ENCODE assay signal across 15 cellular contexts in the genomic region with DNA sequence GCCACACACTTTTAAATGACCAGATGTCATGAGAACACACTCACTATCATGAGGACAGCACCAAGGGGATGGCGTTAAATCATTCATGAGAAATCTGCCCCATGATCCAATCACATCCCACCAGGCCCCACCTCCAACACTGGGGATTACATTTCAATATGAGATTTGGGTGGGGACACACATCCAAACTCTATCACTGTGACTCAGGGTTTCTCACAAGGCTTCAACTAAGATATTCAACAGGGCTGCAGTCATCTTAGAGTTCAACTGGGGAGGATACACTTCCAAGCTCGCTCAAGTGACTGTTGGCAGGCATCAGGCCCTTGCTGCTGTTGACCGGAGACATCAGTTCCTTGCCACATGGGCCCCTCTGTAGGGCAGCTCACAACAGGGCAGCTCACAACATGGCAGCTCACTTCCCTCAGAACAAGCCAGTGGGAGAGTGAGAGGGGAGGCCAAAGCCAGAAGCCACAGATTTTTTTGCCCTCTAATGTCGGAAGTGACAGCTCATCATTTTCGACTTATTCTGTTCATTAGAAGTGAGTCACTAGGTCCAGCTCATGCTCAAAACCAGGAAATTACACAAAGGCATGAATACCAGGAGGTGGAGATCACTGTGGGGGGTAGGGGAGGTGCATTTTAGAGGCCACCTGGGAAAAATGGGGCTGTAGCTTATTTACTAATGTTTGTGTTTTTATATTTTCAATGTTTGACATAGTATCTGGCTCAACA. TPM values are rescaled to one million over a fixed set of nuclear protein-coding genes. Genes with fewer than 3 reads are reported as not detected.
DNase-seq lines count a peak whose midpoint lies in the region; ATAC-seq and TF ChIP-seq lines count a peak whose summit lies in the region.
"Had no signal": no experiment of that assay in that cellular context is flagged by ENCODE, and none has a peak within 500 bp of the region (broad histone marks: within the 10 kb centered on the region; RNA-seq: fewer than 3 reads in every experiment).

No MANE protein-coding gene starts in this region.

- CTCF ChIA-PET in PC-9 (lab: Charles Lee), result no interaction called here

- POLR2A ChIA-PET in PC-9 (lab: Charles Lee; ENCODE audit: unreplicated experiment), result interaction anchor here (0.6 kb wide), 2 partner anchors 42 to 168 kb away, joined by 3 to 8 read pairs; no protein-coding TSS in a partner anchor

- DNase-seq in ELR (ENCODE audit: low read depth), result peak; percentile 97
- peak; percentile 42 to 85 for DNase-seq in PC-9
- peak; percentile 75 for DNase-seq in epithelial cell of proximal tubule (ENCODE audit: low read depth)
- peak; percentile 21 for DNase-seq in retinal pigment epithelial cell (ENCODE audit: low read depth)
- DNase-seq in NCI-H1105 (lab: John Stamatoyannopoulos, UW), result no peak
- DNase-seq in islet precursor cell, result no peak
- DNase-seq: activated T-cell treated with anti-CD3 and anti-CD28 coated beads, Interleukin-2, amount 50 U/mL, for 1 hour; cerebellar nuclear complex; GDM1; Karpas-422; NCI-H524 treated with DMSO at 0.1 percent for 48 hours had no signal

- intact Hi-C loops in PC-9 (cut with micrococcal nuclease; ENCODE audit: unreplicated experiment), result no loop called here

- TF ChIP-seq CTCF in PC-9 (conservative IDR thresholded peaks at IDR 0.05) (no peak), epithelial cell of proximal tubule (conservative IDR thresholded peaks at IDR 0.05; ENCODE audit: low read depth, low read length) (no peak), retinal pigment epithelial cell (conservative IDR thresholded peaks at IDR 0.05; ENCODE audit: low read depth, low read length) (no peak)

- peaks cover 57% of the 10 kb centered on the region for H3K4me1 ChIP-seq in PC-9 (replicated peaks; ENCODE audit: insufficient read depth)

- H3K9me3 ChIP-seq in PC-9 (ENCODE audit: insufficient read depth, low read depth), result peaks cover 12% of the 10 kb centered on the region
- H3K9me3 ChIP-seq: vagina had no signal

- H3K9me2 ChIP-seq in PC-9 (ENCODE audit: insufficient read depth), result no peaks in the 10 kb centered on the region

- H3K27me3 ChIP-seq in PC-9 (ENCODE audit: insufficient read depth, low read depth), result no peaks in the 10 kb centered on the region
- H3K27me3 ChIP-seq: vagina had no signal

- H3K4me3 ChIP-seq in PC-9 (no peak overlapping the region), epithelial cell of proximal tubule (ENCODE audit: low read depth, low read length) (no peak overlapping the region), retinal pigment epithelial cell (ENCODE audit: low read length) (no peak overlapping the region)
- H3K4me3 ChIP-seq: vagina had no signal

- H3K79me2 ChIP-seq in PC-9 (ENCODE audit: low read depth), result no peaks in the 10 kb centered on the region

- no peaks in the 10 kb centered on the region for H3K36me3 ChIP-seq in PC-9 (ENCODE audit: low read depth)
- H3K36me3 ChIP-seq: vagina had no signal

- ATAC-seq in GM19463 (IDR thresholded peaks at IDR 0.05; ENCODE audit: unreplicated experiment) (no peak), HG03521 (IDR thresholded peaks at IDR 0.05; ENCODE audit: unreplicated experiment) (no peak)
- ATAC-seq: natural killer cell treated with Interleukin-12 subunit alpha and Interleukin-12 subunit beta and Interleukin-15 and Interleukin-18, amount 100 ng/mL, for 72 hours had no signal

- no peak overlapping the region for H3K4me2 ChIP-seq in PC-9

- no peaks in the 10 kb centered on the region for H4K20me1 ChIP-seq in PC-9 (ENCODE audit: insufficient read depth)

- H3K27ac ChIP-seq in PC-9, result peak overlapping the region; percentile 77
- H3K27ac ChIP-seq: vagina had no signal

- TSS peak; percentile 80 for BruUV-seq in PC-9 (replicated peaks; lab: Mats Ljungman, UMichigan)

- H2AFZ ChIP-seq in PC-9, result 0 out of 2 replicates have a peak overlapping the region, but pooled peaks have one; percentile 66

- H3F3A ChIP-seq in PC-9 (ENCODE audit: insufficient read depth, low read depth), result peaks cover 20% of the 10 kb centered on the region

RNA-seq across cellular contexts. Expression of gene PTHLH, which starts 50.8 kb away (rescaled TPM):
- total RNA-seq in PC-9 (2021) (1.6 and 1.9 TPM in 2 replicates), epithelial cell of proximal tubule (0.81 and 1.1 TPM in 2 replicates)
- total RNA-seq: natural killer cell treated with Interleukin-12 subunit alpha and Interleukin-12 subunit beta and Interleukin-15 and Interleukin-18, amount 100 ng/mL, for 72 hours had no signal

Comparison
In these comparisons a context has a peak if more than half of its experiments do, and no peak if none do; other contexts are left out.
1. DNase-seq: peak in ELR (single experiment), PC-9 (2 of 2), epithelial cell of proximal tubule (single experiment) and retinal pigment epithelial cell (single experiment); none in NCI-H1105 (single experiment) and islet precursor cell (single experiment).